Comparison of ENCODE assay signal across 14 cellular contexts in genomic region chr11:2816941-2817421, GRCh38.
A peak's percentile ranks its signal among the peaks of the same experiment; 100 is the strongest.
DNase-seq lines count a peak whose midpoint lies in the region; FAIRE-seq and TF ChIP-seq lines count a peak whose summit lies in the region.
"Had no signal": no experiment of that assay in that cellular context is flagged by ENCODE, and none has a peak within 500 bp of the region (broad histone marks: within the 10 kb centered on the region; RNA-seq: fewer than 3 reads in every experiment).

No MANE protein-coding gene starts in this region.

- H3K27me3 Mint-ChIP-seq in astrocyte (ENCODE audit: low read depth, unreplicated experiment): peaks cover 37% of the 10 kb centered on the region

- H3K27me3 ChIP-seq in astrocyte (ENCODE audit: insufficient read depth, low read length) (peaks cover 3% of the 10 kb centered on the region), left ventricle myocardium inferior (ENCODE audit: low read depth) (no peaks in the 10 kb centered on the region), sigmoid colon (no peaks in the 10 kb centered on the region), WERI-Rb-1 (ENCODE audit: insufficient read depth, low read depth, severe bottlenecking) (no peaks in the 10 kb centered on the region)

- no peak for TF ChIP-seq EP300 in sigmoid colon (IDR thresholded peaks at IDR 0.05)

- H3K9me3 ChIP-seq in astrocyte (ENCODE audit: insufficient read depth, low read depth, low read length): peaks cover 15% of the 10 kb centered on the region
- H3K9me3 ChIP-seq in left ventricle myocardium inferior (replicated peaks): peaks cover 27% of the 10 kb centered on the region
- peaks cover 0 to 4% (median 4%) of the 10 kb centered on the region in 4 donors for H3K9me3 ChIP-seq in sigmoid colon
- peaks cover 13% of the 10 kb centered on the region for H3K9me3 ChIP-seq in WERI-Rb-1 (ENCODE audit: severe bottlenecking)

- peak; percentile 75 for DNase-seq in EH (ENCODE audit: low read depth)
- DNase-seq in astrocyte (ENCODE audit: low read depth): peak; percentile 83
- DNase-seq in left ventricle myocardium inferior: peak; percentile 11
- DNase-seq in sigmoid colon: peak; percentile 82
- no peak for DNase-seq in WERI-Rb-1
- DNase-seq in NCI-H146 treated with DMSO at 0.1 percent for 48 hours (lab: John Stamatoyannopoulos, UW; ENCODE audit: unreplicated experiment): no peak
- no peak for DNase-seq in erythroblast (lab: John Stamatoyannopoulos, UW)
- DNase-seq in H54 (ENCODE audit: insufficient read length, low spot score): no peak
- DNase-seq: activated naive CD4-positive, alpha-beta T cell; central memory CD4-positive, alpha-beta T cell; Karpas-422; NCI-H2029; SHP77 had no signal

- H3K27ac Mint-ChIP-seq in astrocyte (ENCODE audit: unreplicated experiment): no peak overlapping the region

- no peak overlapping the region for H3K9ac ChIP-seq in astrocyte (ENCODE audit: low read length)

- peak overlapping the region; percentile 41 for H3K4me2 ChIP-seq in astrocyte (ENCODE audit: low read length)

- no peak overlapping the region for H3K4me3 ChIP-seq in astrocyte (ENCODE audit: insufficient read depth, low read depth, low read length)
- no peak overlapping the region for H3K4me3 ChIP-seq in left ventricle myocardium inferior
- H3K4me3 ChIP-seq in sigmoid colon: no peak overlapping the region
- H3K4me3 ChIP-seq in WERI-Rb-1 (ENCODE audit: low read depth, low read length): no peak overlapping the region

- 79 to 88% methylated on average over 15 of the region's 15 CpGs for WGBS in sigmoid colon, 2 donors

- no peaks in the 10 kb centered on the region for H4K20me1 ChIP-seq in astrocyte (ENCODE audit: insufficient read depth, low read length)

- H3K4me1 ChIP-seq in astrocyte (ENCODE audit: insufficient read depth, low read length): peaks cover 15% of the 10 kb centered on the region
- H3K4me1 ChIP-seq in left ventricle myocardium inferior: peaks cover 14% of the 10 kb centered on the region
- peaks cover 0 to 31% (median 28%) of the 10 kb centered on the region in 4 donors for H3K4me1 ChIP-seq in sigmoid colon

- H3K9me3 Mint-ChIP-seq in astrocyte (ENCODE audit: unreplicated experiment): peaks cover 35% of the 10 kb centered on the region

- no peak overlapping the region for H3K4me3 Mint-ChIP-seq in astrocyte (ENCODE audit: unreplicated experiment)
- H3K4me3 Mint-ChIP-seq: CD14-positive monocyte had no signal

- no peak overlapping the region for H2AFZ ChIP-seq in astrocyte (ENCODE audit: low read depth, low read length)

- TF ChIP-seq POLR2A in sigmoid colon (IDR thresholded peaks at IDR 0.05): no peak
- TF ChIP-seq POLR2A in erythroblast (IDR thresholded peaks at IDR 0.05; ENCODE audit: low read length): no peak
- no peak for TF ChIP-seq POLR2A in H54 (IDR thresholded peaks at IDR 0.05; ENCODE audit: low read depth, low read length)

- peak; percentile 41 for FAIRE-seq in astrocyte (lab: Jason Lieb, UNC)
- no peak for FAIRE-seq in H54 (lab: Jason Lieb, UNC)

- H3K36me3 ChIP-seq in astrocyte (ENCODE audit: insufficient read depth, low read length) (no peaks in the 10 kb centered on the region), left ventricle myocardium inferior (no peaks in the 10 kb centered on the region), sigmoid colon (no peaks in the 10 kb centered on the region), WERI-Rb-1 (no peaks in the 10 kb centered on the region)

- no peak for TF ChIP-seq CTCF in astrocyte (IDR thresholded peaks at IDR 0.05; ENCODE audit: insufficient read depth, low read depth, low read length)
- TF ChIP-seq CTCF in left ventricle myocardium inferior (IDR thresholded peaks at IDR 0.05; ENCODE audit: borderline replicate concordance): no peak
- TF ChIP-seq CTCF in sigmoid colon (IDR thresholded peaks at IDR 0.05): no peak
- no peak for TF ChIP-seq CTCF in WERI-Rb-1 (IDR thresholded peaks at IDR 0.05; ENCODE audit: low read depth, low read length)

- no peaks in the 10 kb centered on the region for H3K79me2 ChIP-seq in astrocyte (ENCODE audit: insufficient read depth, low read length)

- intact Hi-C loops in left ventricle myocardium inferior (cut with micrococcal nuclease): no loop called here
- intact Hi-C loops in sigmoid colon (cut with DNase I): no loop called here

- no peaks in the 10 kb centered on the region for H3K36me3 Mint-ChIP-seq in astrocyte (ENCODE audit: low read depth, unreplicated experiment)

- H3K4me1 Mint-ChIP-seq in astrocyte (ENCODE audit: low read depth, unreplicated experiment): peaks cover 4% of the 10 kb centered on the region

- H3K27ac ChIP-seq in astrocyte (ENCODE audit: low read depth, low read length): no peak overlapping the region
- no peak overlapping the region for H3K27ac ChIP-seq in left ventricle myocardium inferior (replicated peaks)
- H3K27ac ChIP-seq in sigmoid colon: peak overlapping the region; percentile 42 to 69 (median 59)
- no peak overlapping the region for H3K27ac ChIP-seq in WERI-Rb-1

Comparison
In these comparisons a context has a peak if more than half of its experiments do, and no peak if none do; other contexts are left out.
1. DNase-seq: peak in EH (single experiment), astrocyte (single experiment), left ventricle myocardium inferior (single experiment) and sigmoid colon (single experiment); none in WERI-Rb-1 (single experiment), NCI-H146 treated with DMSO at 0.1 percent for 48 hours (single experiment), erythroblast (0 of 2) and H54 (single experiment).
2. H3K27ac ChIP-seq: peak in sigmoid colon (4 of 4); none in astrocyte (single experiment), left ventricle myocardium inferior (single experiment) and WERI-Rb-1 (single experiment).